ENCODE assay signal across 13 cellular contexts in the genomic region with DNA sequence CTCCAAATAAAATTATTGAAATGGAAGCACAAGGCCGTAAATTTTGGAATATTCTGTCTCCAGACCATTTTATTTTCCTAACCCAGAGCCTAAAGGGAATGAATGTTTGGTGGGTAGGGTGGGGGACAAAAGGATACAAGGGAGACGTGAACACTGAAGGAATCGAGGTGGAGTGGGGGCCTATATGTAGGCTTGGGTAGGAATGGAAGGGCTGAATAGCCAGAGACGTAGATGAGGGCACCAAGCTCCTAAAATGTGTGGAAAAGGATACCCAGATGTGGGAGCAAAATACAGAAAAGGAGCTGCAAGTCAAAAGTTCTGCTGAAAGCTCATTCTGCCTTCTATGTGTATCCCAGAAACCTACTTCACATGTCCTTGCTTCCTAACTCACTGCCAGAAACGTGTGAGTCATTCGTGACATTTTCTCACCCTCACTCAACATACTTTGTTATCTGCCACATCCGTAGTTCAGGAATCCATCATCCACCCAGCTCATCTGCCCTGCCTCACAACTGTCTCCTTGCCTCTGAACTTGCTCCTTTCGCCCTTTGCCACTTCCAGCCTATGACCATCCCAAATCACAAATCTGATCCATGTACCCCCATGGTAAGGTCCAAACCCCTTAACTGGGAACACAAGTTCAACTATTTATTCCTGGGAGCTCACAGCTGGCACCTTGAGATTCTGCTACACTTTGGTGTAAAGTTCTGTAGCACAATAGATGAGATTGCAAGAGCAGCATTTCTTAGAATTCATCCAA.
DNase-seq lines count a peak whose midpoint lies in the region; ATAC-seq, FAIRE-seq and TF ChIP-seq lines count a peak whose summit lies in the region.
"Had no signal": no experiment of that assay in that cellular context is flagged by ENCODE, and none has a peak within 500 bp of the region (broad histone marks: within the 10 kb centered on the region; RNA-seq: fewer than 3 reads in every experiment).

No MANE protein-coding gene starts in this region.

- TF ChIP-seq CTCF in tibial artery (IDR thresholded peaks at IDR 0.05), result no peak
- no peak for TF ChIP-seq CTCF in right lobe of liver (IDR thresholded peaks at IDR 0.05)

- peaks cover 23% of the 10 kb centered on the region for H3K4me1 ChIP-seq in ACC112 (ENCODE audit: control insufficient read depth, insufficient read depth, low read length, unreplicated experiment)
- no peaks in the 10 kb centered on the region for H3K4me1 ChIP-seq in tibial artery
- no peaks in the 10 kb centered on the region for H3K4me1 ChIP-seq in right lobe of liver

- H3K4me3 ChIP-seq in ACC112 (ENCODE audit: low read depth, low read length) (peak overlapping the region; percentile 46; the same call in 1 of the 2 replicates), tibial artery (no peak overlapping the region), right lobe of liver (no peak overlapping the region)

- H3K36me3 ChIP-seq in ACC112 (ENCODE audit: insufficient read depth, low read length) (no peaks in the 10 kb centered on the region), tibial artery (no peaks in the 10 kb centered on the region), right lobe of liver (no peaks in the 10 kb centered on the region)

- intact Hi-C loops in tibial artery (cut with DNase I; ENCODE audit: low total_unique reads), result no loop called here
- intact Hi-C loops in right lobe of liver (cut with DNase I), result no loop called here

- no peaks in the 10 kb centered on the region for H3K79me2 ChIP-seq in ACC112 (ENCODE audit: control insufficient read depth, insufficient read depth, low read length, unreplicated experiment)

- H3K9me3 ChIP-seq in tibial artery (no peaks in the 10 kb centered on the region), right lobe of liver (no peaks in the 10 kb centered on the region)

- H3K27ac ChIP-seq in ACC112 (ENCODE audit: low read depth, low read length) (peak overlapping the region; percentile 95), substantia nigra (ENCODE audit: low read depth, low read length, poor library complexity, severe bottlenecking) (no peak overlapping the region), tibial artery (no peak overlapping the region), right lobe of liver (no peak overlapping the region)
- H3K27ac ChIP-seq: C4-2B had no signal

- ATAC-seq in right lobe of liver, result no peak
- ATAC-seq: sciatic nerve had no signal

- no peak for FAIRE-seq in GM12892 (lab: Jason Lieb, UNC)
- FAIRE-seq: GM12891 had no signal

- no peak overlapping the region for H2AFZ ChIP-seq in ACC112 (ENCODE audit: low read length, unreplicated experiment)

- DNase-seq in HS-5 (ENCODE audit: low read depth) (peak; percentile 82), dedifferentiated amniotic fluid mesenchymal stem cell (ENCODE audit: extremely low spot score) (peak; percentile 36), kidney tubule cell (ENCODE audit: low spot score) (peak; percentile 68), substantia nigra (lab: John Stamatoyannopoulos, UW) (no peak), tibial artery (no peak), right lobe of liver (no peak), GM12892 (ENCODE audit: insufficient read length) (no peak)
- DNase-seq: NCI-H1105 treated with DMSO at 0.1 percent for 48 hours; stimulated activated CD8-positive, alpha-beta memory T cell treated with anti-CD3 and anti-CD28 coated beads, Interleukin-4, amount 100 ng/mL, for 48 hours had no signal

- H3K27me3 ChIP-seq in ACC112 (ENCODE audit: insufficient read depth, low read length) (no peaks in the 10 kb centered on the region), tibial artery (no peaks in the 10 kb centered on the region), right lobe of liver (no peaks in the 10 kb centered on the region)

- 92% methylated on average over 7 of the region's 8 CpGs for WGBS in right lobe of liver (ENCODE audit: insufficient coverage, low coverage, low lambda C conversion rate, missing lambda C conversion rate)

- TF ChIP-seq POLR2A in right lobe of liver (IDR thresholded peaks at IDR 0.05), result no peak
- TF ChIP-seq POLR2A in GM12892 (IDR thresholded peaks at IDR 0.05; ENCODE audit: low read depth, low read length), result no peak

Comparison
In these comparisons a context has a peak if more than half of its experiments do, and no peak if none do; other contexts are left out.
1. DNase-seq: peak in HS-5 (single experiment), dedifferentiated amniotic fluid mesenchymal stem cell (single experiment) and kidney tubule cell (single experiment); none in substantia nigra (0 of 49), tibial artery (0 of 2), right lobe of liver (0 of 3) and GM12892 (single experiment).